1 cellular context compared by ENCODE assay signal in genomic region chr12:72275551-72275950, GRCh38.
TF ChIP-seq lines count a peak whose summit lies in the region.

No MANE protein-coding gene starts in this region.

TF ChIP-seq in IMR-90, 13 proteins besides CTCF, POLR2A, EP300 and RAD21:
- TF ChIP-seq MAFK (IDR thresholded peaks at IDR 0.05; ENCODE audit: low read depth, low read length) (no peak), CEBPB (IDR thresholded peaks at IDR 0.05; ENCODE audit: low read depth, low read length) (no peak), RFX5 (IDR thresholded peaks at IDR 0.05; ENCODE audit: low read depth, low read length) (no peak), RCOR1 (IDR thresholded peaks at IDR 0.05; ENCODE audit: insufficient replicate concordance, low read length) (no peak), USF2 (IDR thresholded peaks at IDR 0.05; ENCODE audit: low read depth, low read length) (no peak)
